22 cellular contexts compared by ENCODE assay signal in the genomic region with DNA sequence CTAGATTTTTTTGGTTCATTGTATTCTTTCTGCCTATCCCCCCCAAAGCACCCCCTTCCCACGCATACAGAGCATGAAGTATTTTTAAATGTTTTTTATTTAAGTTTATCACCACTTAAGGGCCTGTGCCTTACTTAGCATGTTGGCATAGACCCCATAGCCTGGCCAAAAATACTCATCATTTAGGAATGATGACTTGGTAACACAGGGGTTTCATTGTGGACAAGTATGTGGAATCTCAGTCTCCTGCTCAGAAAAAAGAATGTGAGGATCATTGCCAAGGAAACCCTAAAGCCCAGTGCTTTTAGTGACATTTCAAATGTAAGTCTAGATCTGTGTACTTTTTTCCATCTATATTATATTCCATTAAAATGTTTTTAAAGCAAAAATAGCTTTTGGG.
DNase-seq lines count a peak whose midpoint lies in the region; ATAC-seq and TF ChIP-seq lines count a peak whose summit lies in the region.
"Had no signal": no experiment of that assay in that cellular context is flagged by ENCODE, and none has a peak within 500 bp of the region (broad histone marks: within the 10 kb centered on the region; RNA-seq: fewer than 3 reads in every experiment).

No MANE protein-coding gene starts in this region.

- H3K36me3 ChIP-seq in IMR-90 (ENCODE audit: control insufficient read depth, insufficient read depth, low read length) (no peaks in the 10 kb centered on the region), brain microvascular endothelial cell (replicated peaks) (no peaks in the 10 kb centered on the region), mesenchymal stem cell (ENCODE audit: control insufficient read depth in 1 of 2, insufficient read depth in 2 of 2, low read depth in 1 of 2, low read length in 2 of 2) (no peaks in the 10 kb centered on the region)
- H3K36me3 ChIP-seq: BLaER1 had no signal

- no peak overlapping the region for H2AK5ac ChIP-seq in IMR-90 (ENCODE audit: low read depth, low read length)
- H2AK5ac ChIP-seq in mesenchymal stem cell (ENCODE audit: low read length, severe bottlenecking), result no peak overlapping the region

- H4K91ac ChIP-seq in IMR-90 (ENCODE audit: insufficient read depth, low read depth, low read length) (no peak overlapping the region), mesenchymal stem cell (ENCODE audit: low read length) (no peak overlapping the region)

- H3K9ac ChIP-seq in IMR-90 (ENCODE audit: low read depth, low read length) (no peak overlapping the region), mesenchymal stem cell (ENCODE audit: low read length) (peak overlapping the region; percentile 63)
- H3K9ac ChIP-seq: BLaER1 had no signal

- no peak overlapping the region for H3K27ac Mint-ChIP-seq in nephron progenitor cell
- H3K27ac Mint-ChIP-seq: activated naive CD8-positive, alpha-beta T cell treated with anti-CD3 and anti-CD28 coated beads, Interleukin-2, amount 10 ng/mL, durations not matched to agents 7 days and 5 days; mesothelial cell of epicardium; stimulated activated naive CD8-positive, alpha-beta T cell treated with anti-CD3 and anti-CD28 coated beads, Interleukin-15, amount 100 ng/mL, for 72 hours; T-helper 17 cell had no signal

- peak overlapping the region; percentile 42; the same call in 1 of the 2 replicates for H3K4me2 ChIP-seq in IMR-90 (ENCODE audit: low read depth, low read length)
- no peak overlapping the region for H3K4me2 ChIP-seq in mesenchymal stem cell (ENCODE audit: low read length, poor library complexity, severe bottlenecking)
- H3K4me2 ChIP-seq: BLaER1 had no signal

- no peak overlapping the region for H2AFZ ChIP-seq in IMR-90 (replicated peaks; ENCODE audit: low read length, poor library complexity)
- no peak overlapping the region for H2AFZ ChIP-seq in mesenchymal stem cell (ENCODE audit: low read depth, low read length)

- H3K14ac ChIP-seq in IMR-90 (replicated peaks; ENCODE audit: low read depth, low read length) (0 out of 2 replicates have a peak overlapping the region, but pooled peaks have one; percentile 37), mesenchymal stem cell (ENCODE audit: low read length in 2 of 2) (no peak overlapping the region)

- no peaks in the 10 kb centered on the region for H3K9me3 ChIP-seq in IMR-90 (ENCODE audit: control insufficient read depth, insufficient read depth, low read length)
- H3K9me3 ChIP-seq in mesenchymal stem cell (ENCODE audit: control insufficient read depth, low read length), result no peaks in the 10 kb centered on the region
- H3K9me3 ChIP-seq: BLaER1 had no signal

- BruUV-seq in IMR-90 (replicated peaks; lab: Mats Ljungman, UMichigan), result no TSS peak

- H3K56ac ChIP-seq in IMR-90 (ENCODE audit: extremely low read depth, insufficient read depth, low read length), result no peak overlapping the region

- peaks cover 15 to 63% of the 10 kb centered on the region in 2 experiments for H3K79me1 ChIP-seq in IMR-90 (ENCODE audit: low read depth in 1 of 2, low read length in 2 of 2)
- peaks cover 6% of the 10 kb centered on the region for H3K79me1 ChIP-seq in mesenchymal stem cell (replicated peaks; ENCODE audit: low read length, poor library complexity, severe bottlenecking)

- H3K4me1 ChIP-seq in IMR-90 (ENCODE audit: control insufficient read depth, insufficient read depth, low read length) (peaks cover 5% of the 10 kb centered on the region; the same call in 1 of the 2 replicates), mesenchymal stem cell (ENCODE audit: control insufficient read depth, insufficient read depth, low read depth, low read length) (no peaks in the 10 kb centered on the region)
- H3K4me1 ChIP-seq: BLaER1 had no signal

- no peaks in the 10 kb centered on the region for H3K9me3 Mint-ChIP-seq in nephron progenitor cell
- H3K9me3 Mint-ChIP-seq: activated naive CD8-positive, alpha-beta T cell treated with anti-CD3 and anti-CD28 coated beads, Interleukin-2, amount 10 ng/mL, durations not matched to agents 7 days and 5 days; mesothelial cell of epicardium; stimulated activated naive CD8-positive, alpha-beta T cell treated with anti-CD3 and anti-CD28 coated beads, Interleukin-15, amount 100 ng/mL, for 72 hours had no signal

- DNase-seq in AG09319 (ENCODE audit: extremely low read depth, low read depth) (peak; percentile 16), IMR-90 (peak; percentile 78), brain microvascular endothelial cell (peak; percentile 52), mesenchymal stem cell (no peak), NCI-H2081 (lab: John Stamatoyannopoulos, UW) (no peak), NCI-H345 treated with DMSO at 0.1 percent for 48 hours (lab: John Stamatoyannopoulos, UW; ENCODE audit: unreplicated experiment) (no peak), nephron progenitor cell (no peak)
- no peak for DNase-seq in stimulated activated CD4-positive, alpha-beta T cell treated with anti-CD3 and anti-CD28 coated beads, Interleukin-15, amount 100 ng/mL, for 24 hours
- DNase-seq: activated naive CD8-positive, alpha-beta T cell treated with anti-CD3 and anti-CD28 coated beads, Interleukin-2, amount 10 ng/mL, durations not matched to agents 7 days and 5 days; activated T-cell treated with anti-CD3 and anti-CD28 coated beads for 4 hours; DMS79; dorsolateral prefrontal cortex; Kasumi-1; NCI-H526; RPMI8226; stimulated activated naive CD8-positive, alpha-beta T cell treated with anti-CD3 and anti-CD28 coated beads, Interleukin-15, amount 100 ng/mL, for 72 hours; T-helper 17 cell had no signal

- no peak overlapping the region for H2AK9ac ChIP-seq in IMR-90 (replicated peaks; ENCODE audit: low read depth, low read length, poor library complexity)

- H4K5ac ChIP-seq in IMR-90 (ENCODE audit: low read depth, low read length), result no peak overlapping the region

- H3K27ac ChIP-seq in IMR-90 (ENCODE audit: insufficient read depth, low read length), result no peak overlapping the region
- peak overlapping the region; percentile 45 for H3K27ac ChIP-seq in brain microvascular endothelial cell
- H3K27ac ChIP-seq in mesenchymal stem cell (ENCODE audit: low read length, poor library complexity, severe bottlenecking), result no peak overlapping the region
- H3K27ac ChIP-seq: BLaER1, foreskin keratinocyte had no signal

- no peak for TF ChIP-seq RAD21 in IMR-90 (IDR thresholded peaks at IDR 0.05; ENCODE audit: low read length)

- in situ Hi-C loops in IMR-90 (cut with MboI; ENCODE audit: low sequenced_read_pairs), result loop anchor here (5.0 to 10.0 kb wide), 2 partner anchors 136 to 1238 kb away; no protein-coding TSS in a partner anchor
- in situ Hi-C loops in brain microvascular endothelial cell (cut with HindIII; ENCODE audit: low pct_ligation_motif_present, low sequenced_read_pairs), result no loop called here

- H4K8ac ChIP-seq in IMR-90 (ENCODE audit: low read depth in 2 of 2, low read length in 2 of 2) (peak overlapping the region in 1 of 2 experiments; percentile 8; a peak in 1 of 4 replicates), mesenchymal stem cell (ENCODE audit: low read length) (no peak overlapping the region)

- dilution Hi-C loops in IMR-90 (cut with HindIII; ENCODE audit: low sequenced_read_pairs, unreplicated experiment), result no loop called here

- TF ChIP-seq CTCF in AG09319 (IDR thresholded peaks at IDR 0.05; ENCODE audit: low read depth, low read length) (no peak), IMR-90 (conservative IDR thresholded peaks at IDR 0.05; ENCODE audit: low read depth, low read length) (no peak), brain microvascular endothelial cell (IDR thresholded peaks at IDR 0.05; ENCODE audit: low read depth, low read length, missing control alignments) (no peak), nephron progenitor cell (IDR thresholded peaks at IDR 0.05) (no peak)

- 0 out of 2 replicates have a peak overlapping the region, but pooled peaks have one; percentile 18 for H2BK20ac ChIP-seq in IMR-90 (ENCODE audit: low read depth, low read length)

- POLR2A ChIA-PET in IMR-90 (lab: Charles Lee; ENCODE audit: unreplicated experiment), result no interaction called here

- peaks cover 12% of the 10 kb centered on the region for H3K4me1 Mint-ChIP-seq in nephron progenitor cell
- H3K4me1 Mint-ChIP-seq: activated naive CD8-positive, alpha-beta T cell treated with anti-CD3 and anti-CD28 coated beads, Interleukin-2, amount 10 ng/mL, durations not matched to agents 7 days and 5 days; stimulated activated naive CD8-positive, alpha-beta T cell treated with anti-CD3 and anti-CD28 coated beads, Interleukin-15, amount 100 ng/mL, for 72 hours; T-helper 17 cell had no signal

- H3K23ac ChIP-seq in IMR-90 (ENCODE audit: low read depth, low read length) (no peak overlapping the region), mesenchymal stem cell (ENCODE audit: low read length in 2 of 2) (no peak overlapping the region)

- ATAC-seq in IMR-90 (ENCODE audit: low read depth), result peak; percentile 80
- ATAC-seq: activated CD4-positive, CD25-positive, alpha-beta regulatory T cell treated with anti-CD3 and anti-CD28 coated beads, Interleukin-2, amount 50 U/mL, for 24 hours; foreskin keratinocyte; GM12878; stimulated activated naive CD8-positive, alpha-beta T cell treated with anti-CD3 and anti-CD28 coated beads, Interleukin-15, amount 100 ng/mL, for 72 hours; T-helper 17 cell had no signal

- H3K9me1 ChIP-seq in IMR-90 (ENCODE audit: insufficient read depth, low read length), result no peaks in the 10 kb centered on the region; the same call in 1 of the 2 replicates

- H3K4ac ChIP-seq in IMR-90 (ENCODE audit: low read depth, low read length) (no peak overlapping the region), mesenchymal stem cell (ENCODE audit: low read depth in 1 of 2, low read length in 2 of 2) (no peak overlapping the region)

- H3K27me3 Mint-ChIP-seq in nephron progenitor cell (ENCODE audit: low read depth, poor library complexity), result no peaks in the 10 kb centered on the region
- H3K27me3 Mint-ChIP-seq: stimulated activated naive CD8-positive, alpha-beta T cell treated with anti-CD3 and anti-CD28 coated beads, Interleukin-15, amount 100 ng/mL, for 72 hours; T-helper 17 cell had no signal

- H3K27me3 ChIP-seq in IMR-90 (ENCODE audit: control insufficient read depth, insufficient read depth, low read length) (no peaks in the 10 kb centered on the region), brain microvascular endothelial cell (replicated peaks) (no peaks in the 10 kb centered on the region), mesenchymal stem cell (ENCODE audit: control insufficient read depth in 1 of 2, insufficient read depth in 1 of 2, low read length in 2 of 2) (no peaks in the 10 kb centered on the region)
- H3K27me3 ChIP-seq: BLaER1, dorsolateral prefrontal cortex, foreskin keratinocyte had no signal

- intact Hi-C loops in IMR-90 (cut with micrococcal nuclease), result loop anchor here (5.0 kb wide), 1 partner anchor 41 kb away; no protein-coding TSS in a partner anchor

- H2BK5ac ChIP-seq in IMR-90 (ENCODE audit: low read depth, low read length, poor library complexity, severe bottlenecking), result peak overlapping the region; percentile 86
- no peak overlapping the region for H2BK5ac ChIP-seq in mesenchymal stem cell (ENCODE audit: low read depth, low read length, poor library complexity, severe bottlenecking)

- no CpG with 5 or more reads among the region's 1 CpG for WGBS in IMR-90 (ENCODE audit: extremely low coverage in 2 of 2, insufficient read length in 1 of 2), 2 experiments
- WGBS in mesenchymal stem cell, result no CpG with 5 or more reads among the region's 1 CpG

- no peak overlapping the region for H3K4me3 ChIP-seq in IMR-90 (ENCODE audit: insufficient read depth, low read depth, low read length)
- H3K4me3 ChIP-seq in brain microvascular endothelial cell (ENCODE audit: low read depth, low read length), result no peak overlapping the region
- no peak overlapping the region for H3K4me3 ChIP-seq in mesenchymal stem cell (ENCODE audit: insufficient read depth in 1 of 2, low read depth in 1 of 2, low read length in 2 of 2)
- H3K4me3 ChIP-seq: BLaER1, dorsolateral prefrontal cortex, GM12878 had no signal

- H2BK120ac ChIP-seq in IMR-90 (ENCODE audit: low read depth, low read length) (peak overlapping the region; percentile 39; the same call in 1 of the 2 replicates), mesenchymal stem cell (ENCODE audit: low read depth, low read length) (no peak overlapping the region)

- CTCF ChIA-PET in IMR-90 (lab: Yijun Ruan, JAX), result no interaction called here

- H3K4me3 Mint-ChIP-seq in nephron progenitor cell, result no peak overlapping the region
- H3K4me3 Mint-ChIP-seq: activated naive CD8-positive, alpha-beta T cell treated with anti-CD3 and anti-CD28 coated beads, Interleukin-2, amount 10 ng/mL, durations not matched to agents 7 days and 5 days; mesothelial cell of epicardium; stimulated activated naive CD8-positive, alpha-beta T cell treated with anti-CD3 and anti-CD28 coated beads, Interleukin-15, amount 100 ng/mL, for 72 hours; T-helper 17 cell had no signal

- H3K36me3 Mint-ChIP-seq in nephron progenitor cell (ENCODE audit: low read depth), result no peaks in the 10 kb centered on the region
- H3K36me3 Mint-ChIP-seq: activated naive CD8-positive, alpha-beta T cell treated with anti-CD3 and anti-CD28 coated beads, Interleukin-2, amount 10 ng/mL, durations not matched to agents 7 days and 5 days; mesothelial cell of epicardium had no signal

- H2BK15ac ChIP-seq in IMR-90 (ENCODE audit: low read depth, low read length) (no peak overlapping the region), mesenchymal stem cell (ENCODE audit: low read depth, poor library complexity, severe bottlenecking) (no peak overlapping the region)

- H2BK12ac ChIP-seq in mesenchymal stem cell (ENCODE audit: low read length in 2 of 2), result no peak overlapping the region

- H3K18ac ChIP-seq in IMR-90 (ENCODE audit: low read depth, low read length), result peak overlapping the region; percentile 55; the same call in 1 of the 2 replicates
- H3K18ac ChIP-seq in mesenchymal stem cell (ENCODE audit: low read depth in 1 of 2, low read length in 2 of 2), result no peak overlapping the region

- TF ChIP-seq POLR2A in IMR-90 (IDR thresholded peaks at IDR 0.05; ENCODE audit: low read depth, low read length), result no peak

- peaks cover 12% of the 10 kb centered on the region; the same call in 1 of the 2 replicates for H4K20me1 ChIP-seq in IMR-90 (ENCODE audit: insufficient read depth, low read length)
- H4K20me1 ChIP-seq: BLaER1 had no signal

Comparison
In these comparisons a context has a peak if more than half of its experiments do, and no peak if none do; other contexts are left out.
1. DNase-seq: peak in AG09319 (single experiment), IMR-90 (single experiment) and brain microvascular endothelial cell (single experiment); none in mesenchymal stem cell (single experiment), NCI-H2081 (0 of 2), NCI-H345 treated with DMSO at 0.1 percent for 48 hours (single experiment), nephron progenitor cell (single experiment) and stimulated activated CD4-positive, alpha-beta T cell treated with anti-CD3 and anti-CD28 coated beads, Interleukin-15, amount 100 ng/mL, for 24 hours (single experiment).